In the genomic region with DNA sequence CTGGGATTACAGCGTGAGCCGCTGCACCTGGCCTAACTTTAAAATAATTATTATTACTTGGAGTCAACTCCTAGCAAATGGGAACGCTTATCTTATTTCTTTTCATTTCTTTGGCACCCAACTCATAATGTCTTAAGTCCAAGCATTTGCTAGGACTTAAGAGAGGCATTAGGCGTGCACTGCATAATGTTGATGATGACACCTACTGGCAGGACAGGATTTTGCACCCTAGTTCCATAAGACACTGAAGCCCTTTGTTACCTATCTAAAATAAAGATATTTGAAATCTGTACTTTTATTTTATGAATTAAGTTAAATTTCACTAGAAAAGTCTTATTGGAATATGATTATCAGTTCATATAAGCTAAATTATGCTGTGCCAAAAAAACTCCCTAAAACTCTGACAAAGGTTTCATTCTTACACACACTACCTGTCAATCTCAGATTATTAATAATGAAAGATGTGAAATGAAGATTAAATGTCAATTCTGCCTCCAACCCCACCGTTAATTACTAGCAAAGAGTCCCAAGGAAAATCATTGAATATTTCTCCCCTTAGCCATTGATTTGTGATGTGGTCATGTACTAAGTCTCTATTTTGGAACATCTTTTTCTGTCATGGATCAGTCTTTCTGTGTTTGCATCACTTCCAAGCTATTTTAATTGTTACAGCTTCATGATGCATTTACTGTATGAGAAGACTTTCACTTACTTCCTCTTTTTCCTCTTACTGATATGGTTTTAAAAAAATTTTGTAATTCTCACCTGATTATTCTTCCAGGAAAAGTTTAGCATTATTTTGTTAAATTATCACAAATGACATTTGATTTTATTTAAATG, we compare ENCODE assay signal across 1 cellular context.
TF ChIP-seq lines count a peak whose summit lies in the region.

No MANE protein-coding gene starts in this region.

TF ChIP-seq in H1, 55 proteins besides CTCF, POLR2A, EP300 and RAD21 (continued from another document):
- TF ChIP-seq ATF2 (IDR thresholded peaks at IDR 0.05; ENCODE audit: low read length) (no peak), TAF7 (optimal IDR thresholded peaks at IDR 0.05; ENCODE audit: borderline replicate concordance, low read depth, low read length) (no peak)
